Comparison of ENCODE assay signal across 1 cellular context in genomic region chr19:29760752-29761502, GRCh38.
TF ChIP-seq lines count a peak whose summit lies in the region.

No MANE protein-coding gene starts in this region.

TF ChIP-seq in HepG2, 621 proteins besides CTCF, POLR2A, EP300 and RAD21:
- TF ChIP-seq ZFAT (CRISPR knock-in tag; conservative IDR thresholded peaks at IDR 0.05) (no peak), ZSCAN29 (CRISPR knock-in tag; conservative IDR thresholded peaks at IDR 0.05) (no peak), PTBP1 (IDR thresholded peaks at IDR 0.05; ENCODE audit: low read depth, low read length, poor library complexity, severe bottlenecking) (no peak), ZNF484 (CRISPR knock-in tag; IDR thresholded peaks at IDR 0.05; ENCODE audit: borderline replicate concordance, low read depth) (no peak), ZNF768 (CRISPR knock-in tag; IDR thresholded peaks at IDR 0.05) (peak; percentile 67; the same call in 1 of the 2 replicates), ZNF629 (CRISPR knock-in tag; conservative IDR thresholded peaks at IDR 0.05) (peak; percentile 73), ZSCAN31 (CRISPR knock-in tag; IDR thresholded peaks at IDR 0.05; ENCODE audit: low read depth) (no peak), ZNF317 (CRISPR knock-in tag; IDR thresholded peaks at IDR 0.05) (no peak), PAF1 (CRISPR knock-in tag; IDR thresholded peaks at IDR 0.05) (no peak)
